ENCODE assay signal across 11 cellular contexts in genomic region chr10:84076047-84076388, GRCh38.
DNase-seq lines count a peak whose midpoint lies in the region; ATAC-seq, FAIRE-seq and TF ChIP-seq lines count a peak whose summit lies in the region.
"Had no signal": no experiment of that assay in that cellular context is flagged by ENCODE, and none has a peak within 500 bp of the region (broad histone marks: within the 10 kb centered on the region; RNA-seq: fewer than 3 reads in every experiment).

No MANE protein-coding gene starts in this region.

- TF ChIP-seq CTCF in HFF-Myc (IDR thresholded peaks at IDR 0.05; ENCODE audit: low read depth, low read length, missing control alignments) = no peak
- no peak for TF ChIP-seq CTCF in bronchial epithelial cell (IDR thresholded peaks at IDR 0.05; ENCODE audit: insufficient read depth, low read length, severe bottlenecking)
- TF ChIP-seq CTCF in A673 (conservative IDR thresholded peaks at IDR 0.05; ENCODE audit: low read depth, low read length) = no peak
- no peak for TF ChIP-seq CTCF in tibial nerve (IDR thresholded peaks at IDR 0.05)

- H3K27ac ChIP-seq in A673 (ENCODE audit: low read depth, low read length, poor library complexity, severe bottlenecking) (no peak overlapping the region), tibial nerve (peak overlapping the region in 2 of 4 donors; percentile 5 to 50)

- intact Hi-C loops in A673 (cut with micrococcal nuclease; ENCODE audit: unreplicated experiment) = no loop called here

- no peaks in the 10 kb centered on the region for H3K27me3 ChIP-seq in bronchial epithelial cell (ENCODE audit: control insufficient read depth, insufficient read depth, low read length)
- H3K27me3 ChIP-seq in A673 (replicated peaks; ENCODE audit: insufficient read depth, low read depth, low read length, poor library complexity) = no peaks in the 10 kb centered on the region
- no peaks in the 10 kb centered on the region for H3K27me3 ChIP-seq in tibial nerve

- no peaks in the 10 kb centered on the region for H3K36me3 ChIP-seq in bronchial epithelial cell (ENCODE audit: control insufficient read depth, insufficient read depth, low read length)
- no peaks in the 10 kb centered on the region for H3K36me3 ChIP-seq in A673 (ENCODE audit: insufficient read depth, low read length, poor library complexity, severe bottlenecking)
- no peaks in the 10 kb centered on the region for H3K36me3 ChIP-seq in tibial nerve

- no peak overlapping the region for H3K4me3 ChIP-seq in HFF-Myc (replicated peaks; ENCODE audit: low read depth, low read length)
- no peak overlapping the region for H3K4me3 ChIP-seq in bronchial epithelial cell (ENCODE audit: low read depth, low read length)
- no peak overlapping the region for H3K4me3 ChIP-seq in A673 (ENCODE audit: low read depth, low read length, poor library complexity, severe bottlenecking)
- H3K4me3 ChIP-seq in tibial nerve = no peak overlapping the region

- H3K9me3 ChIP-seq in A673 (ENCODE audit: low read depth, low read length, poor library complexity, severe bottlenecking) (no peaks in the 10 kb centered on the region), tibial nerve (no peaks in the 10 kb centered on the region)

- CTCF ChIA-PET in A673 (lab: Charles Lee) = no interaction called here

- WGBS in tibial nerve, 2 donors = 67% methylated on average over 1 of the region's 1 CpG

- no TSS peak for BruUV-seq in A673 (replicated peaks; lab: Mats Ljungman, UMichigan)

- FAIRE-seq in bronchial epithelial cell (lab: Jason Lieb, UNC) = peak; percentile 75

- POLR2A ChIA-PET in A673 (lab: Charles Lee; ENCODE audit: low non-redundant PET) = interaction anchor here (0.5 kb wide), 1 partner anchor 9 kb away, joined by 22 read pairs; no protein-coding TSS in a partner anchor

- TF ChIP-seq EP300 in tibial nerve (IDR thresholded peaks at IDR 0.05) = no peak

- DNase-seq in HFF-Myc (ENCODE audit: extremely low read depth, low read depth) = peak; percentile 88
- DNase-seq in bronchial epithelial cell (ENCODE audit: low read depth) = peak; percentile 64
- peak; percentile 49 for DNase-seq in iris pigment epithelial cell (ENCODE audit: low read depth)
- peak; percentile 75 for DNase-seq in stromal cell of bone marrow (ENCODE audit: low read depth)
- no peak for DNase-seq in A673 (ENCODE audit: low spot score)
- DNase-seq in stimulated activated naive CD8-positive, alpha-beta T cell treated with anti-CD3 and anti-CD28 coated beads, Interleukin-15, Interleukin-2, amounts not matched to agents 100 U/mL and 50 U/mL, for 24 hours = no peak
- DNase-seq in tibial nerve (ENCODE audit: low spot score in 2 of 2) = no peak
- no peak for DNase-seq in left lobe of liver (ENCODE audit: low spot score)
- DNase-seq: activated gamma-delta T cell, DMS79 treated with DMSO at 0.1 percent for 48 hours, NCI-H1417 had no signal

- TF ChIP-seq POLR2A in tibial nerve (IDR thresholded peaks at IDR 0.05) = no peak

- no peak for ATAC-seq in stimulated activated naive CD8-positive, alpha-beta T cell treated with anti-CD3 and anti-CD28 coated beads, Interleukin-15, Interleukin-2, amounts not matched to agents 100 U/mL and 50 U/mL, for 24 hours
- no peak for ATAC-seq in left lobe of liver

- H3K4me1 ChIP-seq in A673 (ENCODE audit: insufficient read depth, low read length, poor library complexity, severe bottlenecking) (no peaks in the 10 kb centered on the region), tibial nerve (no peaks in the 10 kb centered on the region)

Comparison
In these comparisons a context has a peak if more than half of its experiments do, and no peak if none do; other contexts are left out.
1. DNase-seq: peak in HFF-Myc (single experiment), bronchial epithelial cell (single experiment), iris pigment epithelial cell (single experiment) and stromal cell of bone marrow (single experiment); none in A673 (single experiment), stimulated activated naive CD8-positive, alpha-beta T cell treated with anti-CD3 and anti-CD28 coated beads, Interleukin-15, Interleukin-2, amounts not matched to agents 100 U/mL and 50 U/mL, for 24 hours (single experiment), tibial nerve (0 of 2) and left lobe of liver (single experiment).